Comparison of ENCODE assay signal across 21 cellular contexts in the genomic region with DNA sequence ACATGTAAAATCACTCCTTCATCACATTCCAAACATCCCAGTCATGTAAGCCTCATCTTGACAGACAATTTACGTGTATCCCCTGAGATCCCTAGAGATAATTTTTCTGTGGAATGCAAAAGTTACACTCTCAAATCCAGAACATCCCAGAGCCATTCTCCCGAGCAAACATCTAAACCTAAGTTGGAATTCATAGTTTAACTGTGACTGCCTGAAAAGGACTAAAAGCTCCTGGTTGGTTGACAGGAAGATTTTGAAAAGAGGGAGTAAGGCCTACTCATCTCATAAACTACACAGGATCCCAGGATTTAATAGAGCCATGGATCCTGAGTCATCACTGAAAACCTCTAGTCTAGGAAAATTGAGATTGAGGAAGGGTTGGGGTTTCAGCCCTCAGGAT.
DNase-seq lines count a peak whose midpoint lies in the region; FAIRE-seq and TF ChIP-seq lines count a peak whose summit lies in the region.
"Had no signal": no experiment of that assay in that cellular context is flagged by ENCODE, and none has a peak within 500 bp of the region (broad histone marks: within the 10 kb centered on the region; RNA-seq: fewer than 3 reads in every experiment).

No MANE protein-coding gene starts in this region.

- no peak overlapping the region for H3K9ac ChIP-seq in kidney (ENCODE audit: low read length in 2 of 2)

- no peaks in the 10 kb centered on the region for H3K4me1 Mint-ChIP-seq in T-helper 2 cell treated with Interferon-gamma antibody and Interleukin-4, amounts not matched to agents 5 μg/mL and 100 μg/mL, for 36 hours (ENCODE audit: low read depth)
- H3K4me1 Mint-ChIP-seq: activated CD4-positive, alpha-beta T cell treated with anti-CD3 and anti-CD28 coated beads for 36 hours had no signal

- FAIRE-seq in kidney (lab: Jason Lieb, UNC) = no peak
- FAIRE-seq: endothelial cell of umbilical vein, islet of Langerhans had no signal

- H3K9me3 ChIP-seq in kidney (ENCODE audit: control insufficient read depth in 1 of 2, low read length in 2 of 2) = no peaks in the 10 kb centered on the region
- H3K9me3 ChIP-seq: gastrocnemius medialis, mucosa of descending colon had no signal

- DNase-seq in GM03348 (ENCODE audit: low spot score) (peak; percentile 56), NCI-H226 (peak; percentile 74), fibroblast of the aortic adventitia (ENCODE audit: low read depth) (peak; percentile 6), DMS114 treated with DMSO at 0.1 percent for 48 hours (lab: John Stamatoyannopoulos, UW; ENCODE audit: unreplicated experiment) (no peak), kidney (no peak)
- DNase-seq in T-helper 2 cell treated with Interferon-gamma antibody and Interleukin-4, amounts not matched to agents 5 μg/mL and 100 μg/mL, for 36 hours (ENCODE audit: low spot score) = no peak
- DNase-seq in stimulated activated CD4-positive, alpha-beta T cell treated with anti-CD3 and anti-CD28 coated beads, Interleukin-1b, Interleukin-23, amount 100 ng/mL, for 48 hours = no peak
- DNase-seq: activated CD4-positive, alpha-beta T cell treated with anti-CD3 and anti-CD28 coated beads for 36 hours; C1 segment of cervical spinal cord; dorsolateral prefrontal cortex; gastrocnemius medialis; KG1; mucosa of descending colon; MV-4-11; NCI-H1694; NCI-H345; NCI-H82; posterior cingulate gyrus had no signal

- TF ChIP-seq CTCF in fibroblast of the aortic adventitia (IDR thresholded peaks at IDR 0.05; ENCODE audit: insufficient read depth, low read length) = no peak
- no peak for TF ChIP-seq CTCF in kidney (IDR thresholded peaks at IDR 0.05; ENCODE audit: borderline replicate concordance, extremely low read depth, insufficient read depth)

- no peak overlapping the region for H3K4me3 Mint-ChIP-seq in T-helper 2 cell treated with Interferon-gamma antibody and Interleukin-4, amounts not matched to agents 5 μg/mL and 100 μg/mL, for 36 hours
- H3K4me3 Mint-ChIP-seq: activated CD4-positive, alpha-beta T cell treated with anti-CD3 and anti-CD28 coated beads for 36 hours; activated naive CD8-positive, alpha-beta T cell had no signal

- peaks cover 13% of the 10 kb centered on the region for H3K27me3 Mint-ChIP-seq in T-helper 2 cell treated with Interferon-gamma antibody and Interleukin-4, amounts not matched to agents 5 μg/mL and 100 μg/mL, for 36 hours (ENCODE audit: low read depth)

- intact Hi-C loops in kidney (cut with DNase I) = no loop called here

- H3K9me3 Mint-ChIP-seq in T-helper 2 cell treated with Interferon-gamma antibody and Interleukin-4, amounts not matched to agents 5 μg/mL and 100 μg/mL, for 36 hours = no peaks in the 10 kb centered on the region

- H3K4me1 ChIP-seq in kidney (ENCODE audit: control insufficient read depth in 1 of 2, insufficient read depth in 1 of 2, low read depth in 1 of 2, low read length in 2 of 2) = no peaks in the 10 kb centered on the region
- H3K4me1 ChIP-seq: gastrocnemius medialis had no signal

- no peaks in the 10 kb centered on the region for H3K36me3 Mint-ChIP-seq in T-helper 2 cell treated with Interferon-gamma antibody and Interleukin-4, amounts not matched to agents 5 μg/mL and 100 μg/mL, for 36 hours (ENCODE audit: low read depth)
- H3K36me3 Mint-ChIP-seq: activated naive CD8-positive, alpha-beta T cell had no signal

- no peak overlapping the region for H3K27ac ChIP-seq in kidney (ENCODE audit: low read depth in 2 of 2, low read length in 2 of 2)
- H3K27ac ChIP-seq: dorsolateral prefrontal cortex, gastrocnemius medialis had no signal

- no peak overlapping the region for H3K4me3 ChIP-seq in fibroblast of the aortic adventitia (ENCODE audit: low read depth, low read length)
- no peak overlapping the region for H3K4me3 ChIP-seq in kidney (ENCODE audit: low read length in 2 of 2)
- H3K4me3 ChIP-seq: dorsolateral prefrontal cortex, gastrocnemius medialis, mucosa of descending colon had no signal

- no peaks in the 10 kb centered on the region for H3K36me3 ChIP-seq in kidney (ENCODE audit: control insufficient read depth in 1 of 2, insufficient read depth in 2 of 2, low read length in 2 of 2)
- H3K36me3 ChIP-seq: gastrocnemius medialis had no signal

- H3K27ac Mint-ChIP-seq in T-helper 2 cell treated with Interferon-gamma antibody and Interleukin-4, amounts not matched to agents 5 μg/mL and 100 μg/mL, for 36 hours = no peak overlapping the region
- H3K27ac Mint-ChIP-seq: activated CD4-positive, alpha-beta T cell treated with anti-CD3 and anti-CD28 coated beads for 36 hours; activated naive CD8-positive, alpha-beta T cell had no signal

Comparison
In these comparisons a context has a peak if more than half of its experiments do, and no peak if none do; other contexts are left out.
1. DNase-seq: peak in GM03348 (single experiment), NCI-H226 (single experiment) and fibroblast of the aortic adventitia (single experiment); none in T-helper 2 cell treated with Interferon-gamma antibody and Interleukin-4, amounts not matched to agents 5 μg/mL and 100 μg/mL, for 36 hours (single experiment), DMS114 treated with DMSO at 0.1 percent for 48 hours (single experiment), kidney (single experiment) and stimulated activated CD4-positive, alpha-beta T cell treated with anti-CD3 and anti-CD28 coated beads, Interleukin-1b, Interleukin-23, amount 100 ng/mL, for 48 hours (single experiment).